Comparison of ENCODE assay signal across 1 cellular context in the genomic region with DNA sequence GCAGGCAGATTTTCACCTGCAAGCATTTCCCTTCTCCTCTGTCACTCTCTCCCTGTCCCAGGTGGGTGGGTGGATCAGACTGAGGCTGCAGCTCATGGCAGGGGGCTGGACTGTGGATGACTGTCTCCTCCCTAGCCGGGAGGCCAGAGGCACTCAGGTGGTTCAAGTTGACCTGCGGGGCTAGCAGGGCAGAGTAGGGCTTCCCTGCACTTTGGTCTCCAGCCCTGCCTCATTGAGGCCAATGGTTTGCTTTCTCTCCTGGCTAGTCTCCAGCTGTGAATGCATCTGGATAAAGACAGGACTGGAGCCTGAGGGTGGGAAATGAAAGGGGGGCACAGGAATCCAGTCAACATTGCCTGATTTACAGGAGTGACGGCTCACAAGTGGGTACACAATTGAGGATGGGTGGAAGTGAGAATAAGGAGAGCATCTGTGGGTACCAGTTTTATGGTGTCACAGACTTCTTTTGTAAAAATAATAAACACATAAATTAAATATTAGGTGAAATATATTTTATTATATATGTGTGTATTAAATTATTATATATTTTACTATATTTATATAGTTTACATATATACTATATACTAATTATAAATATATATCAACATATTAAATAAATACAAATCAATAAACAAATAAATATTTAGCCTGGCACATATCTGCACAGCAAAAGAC.
TF ChIP-seq lines count a peak whose summit lies in the region.

No MANE protein-coding gene starts in this region.

TF ChIP-seq in HepG2, 621 proteins besides CTCF, POLR2A, EP300 and RAD21 (continued from another document and continues in another):
- TF ChIP-seq NFAT5 (CRISPR knock-in tag; IDR thresholded peaks at IDR 0.05) (no peak), ZC3H13 (CRISPR knock-in tag; IDR thresholded peaks at IDR 0.05) (no peak), PRMT3 (CRISPR knock-in tag; IDR thresholded peaks at IDR 0.05; ENCODE audit: borderline replicate concordance, low read depth) (no peak), ZSCAN25 (CRISPR knock-in tag; IDR thresholded peaks at IDR 0.05) (peak; percentile 95), TAF15 (IDR thresholded peaks at IDR 0.05; ENCODE audit: low read depth, low read length, poor library complexity, severe bottlenecking) (no peak), BCL6 (CRISPR knock-in tag; IDR thresholded peaks at IDR 0.05) (peak; percentile 70), DNMT3B (CRISPR knock-in tag; conservative IDR thresholded peaks at IDR 0.05) (no peak), PITX1 (CRISPR knock-in tag; IDR thresholded peaks at IDR 0.05) (peak; percentile 70; the same call in 1 of the 2 replicates), PBX2 (CRISPR knock-in tag; IDR thresholded peaks at IDR 0.05) (no peak), ZBTB33 (CRISPR knock-in tag; IDR thresholded peaks at IDR 0.05) (no peak), SP1 (IDR thresholded peaks at IDR 0.05) (no peak), SP1 (CRISPR knock-in tag; IDR thresholded peaks at IDR 0.05) (no peak), ZNF34 (CRISPR knock-in tag; IDR thresholded peaks at IDR 0.05; ENCODE audit: borderline replicate concordance) (no peak), ATF2 (CRISPR knock-in tag; IDR thresholded peaks at IDR 0.05) (peak; percentile 36; the same call in 1 of the 2 replicates), ZNF136 (CRISPR knock-in tag; IDR thresholded peaks at IDR 0.05; ENCODE audit: low read depth) (no peak), ZNF143 (CRISPR knock-in tag; IDR thresholded peaks at IDR 0.05) (no peak), ARNT (IDR thresholded peaks at IDR 0.05) (no peak), ZNF30 (CRISPR knock-in tag; IDR thresholded peaks at IDR 0.05) (no peak), ZNF383 (CRISPR knock-in tag; IDR thresholded peaks at IDR 0.05; ENCODE audit: borderline replicate concordance) (no peak), SMAD1 (CRISPR knock-in tag; IDR thresholded peaks at IDR 0.05; ENCODE audit: borderline replicate concordance, low read depth) (no peak), KAT7 (CRISPR knock-in tag; IDR thresholded peaks at IDR 0.05; ENCODE audit: borderline replicate concordance) (no peak), ARNTL (CRISPR knock-in tag; IDR thresholded peaks at IDR 0.05) (peak; percentile 47; the same call in 1 of the 2 replicates), ZNF556 (CRISPR knock-in tag; IDR thresholded peaks at IDR 0.05; ENCODE audit: borderline replicate concordance) (no peak), SOX6 (IDR thresholded peaks at IDR 0.05) (no peak), SOX6 (CRISPR knock-in tag; IDR thresholded peaks at IDR 0.05) (peak; percentile 57), RORA (CRISPR knock-in tag; IDR thresholded peaks at IDR 0.05) (no peak), RFX3 (CRISPR knock-in tag; IDR thresholded peaks at IDR 0.05) (no peak), ZNF792 (CRISPR knock-in tag; IDR thresholded peaks at IDR 0.05) (no peak), ZNF570 (CRISPR knock-in tag; IDR thresholded peaks at IDR 0.05; ENCODE audit: borderline replicate concordance) (no peak), CAMTA2 (CRISPR knock-in tag; IDR thresholded peaks at IDR 0.05; ENCODE audit: borderline replicate concordance) (no peak), TAF1 (CRISPR knock-in tag; IDR thresholded peaks at IDR 0.05) (0 out of 2 replicates have a peak, but pooled peaks have one; percentile 18), GABPB1 (CRISPR knock-in tag; IDR thresholded peaks at IDR 0.05) (no peak), ZNF646 (CRISPR knock-in tag; IDR thresholded peaks at IDR 0.05) (no peak), ATF4 (CRISPR knock-in tag; IDR thresholded peaks at IDR 0.05) (no peak), ZFP36L1 (CRISPR knock-in tag; IDR thresholded peaks at IDR 0.05) (no peak), ZNF17 (CRISPR knock-in tag; IDR thresholded peaks at IDR 0.05) (no peak), REXO4 (CRISPR knock-in tag; IDR thresholded peaks at IDR 0.05; ENCODE audit: borderline replicate concordance) (no peak)
- TF ChIP-seq, protein P1, sequence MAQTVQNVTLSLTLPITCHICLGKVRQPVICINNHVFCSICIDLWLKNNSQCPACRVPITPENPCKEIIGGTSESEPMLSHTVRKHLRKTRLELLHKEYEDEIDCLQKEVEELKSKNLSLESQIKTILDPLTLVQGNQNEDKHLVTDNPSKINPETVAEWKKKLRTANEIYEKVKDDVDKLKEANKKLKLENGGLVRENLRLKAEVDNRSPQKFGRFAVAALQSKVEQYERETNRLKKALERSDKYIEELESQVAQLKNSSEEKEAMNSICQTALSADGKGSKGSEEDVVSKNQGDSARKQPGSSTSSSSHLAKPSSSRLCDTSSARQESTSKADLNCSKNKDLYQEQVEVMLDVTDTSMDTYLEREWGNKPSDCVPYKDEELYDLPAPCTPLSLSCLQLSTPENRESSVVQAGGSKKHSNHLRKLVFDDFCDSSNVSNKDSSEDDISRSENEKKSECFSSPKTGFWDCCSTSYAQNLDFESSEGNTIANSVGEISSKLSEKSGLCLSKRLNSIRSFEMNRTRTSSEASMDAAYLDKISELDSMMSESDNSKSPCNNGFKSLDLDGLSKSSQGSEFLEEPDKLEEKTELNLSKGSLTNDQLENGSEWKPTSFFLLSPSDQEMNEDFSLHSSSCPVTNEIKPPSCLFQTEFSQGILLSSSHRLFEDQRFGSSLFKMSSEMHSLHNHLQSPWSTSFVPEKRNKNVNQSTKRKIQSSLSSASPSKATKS (CRISPR knock-in tag; IDR thresholded peaks at IDR 0.05) = no peak
- TF ChIP-seq, protein P2, sequence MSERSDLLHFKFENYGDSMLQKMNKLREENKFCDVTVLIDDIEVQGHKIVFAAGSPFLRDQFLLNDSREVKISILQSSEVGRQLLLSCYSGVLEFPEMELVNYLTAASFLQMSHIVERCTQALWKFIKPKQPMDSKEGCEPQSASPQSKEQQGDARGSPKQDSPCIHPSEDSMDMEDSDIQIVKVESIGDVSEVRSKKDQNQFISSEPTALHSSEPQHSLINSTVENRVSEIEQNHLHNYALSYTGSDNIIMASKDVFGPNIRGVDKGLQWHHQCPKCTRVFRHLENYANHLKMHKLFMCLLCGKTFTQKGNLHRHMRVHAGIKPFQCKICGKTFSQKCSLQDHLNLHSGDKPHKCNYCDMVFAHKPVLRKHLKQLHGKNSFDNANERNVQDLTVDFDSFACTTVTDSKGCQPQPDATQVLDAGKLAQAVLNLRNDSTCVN (CRISPR knock-in tag; IDR thresholded peaks at IDR 0.05; ENCODE audit: borderline replicate concordance) = peak; percentile 31; the same call in 1 of the 2 replicates
